Comparison of ENCODE assay signal across 12 cellular contexts in genomic region chr3:159881828-159882309, GRCh38. TPM values are rescaled to one million over a fixed set of nuclear protein-coding genes. Genes with fewer than 3 reads are reported as not detected.
A peak's percentile ranks its signal among the peaks of the same experiment; 100 is the strongest.
DNase-seq lines count a peak whose midpoint lies in the region; ATAC-seq, FAIRE-seq and TF ChIP-seq lines count a peak whose summit lies in the region.
"Had no signal": no experiment of that assay in that cellular context is flagged by ENCODE, and none has a peak within 500 bp of the region (broad histone marks: within the 10 kb centered on the region; RNA-seq: fewer than 3 reads in every experiment).

No MANE protein-coding gene starts in this region.

- intact Hi-C loops in Right ventricle myocardium inferior (cut with DNase I) (loop anchor here (5.0 kb wide), 1 partner anchor 55 kb away; no protein-coding TSS in a partner anchor), cardiac septum (cut with DNase I) (loop anchor here (2.0 to 10.0 kb wide), 4 partner anchors 53 to 617 kb away; partner anchors contain the start of gene IL12A)

- no peak overlapping the region for H2AFZ ChIP-seq in GM23248

- no peaks in the 10 kb centered on the region for H3K9me2 ChIP-seq in GM23248 (ENCODE audit: insufficient read depth)

- no peak for FAIRE-seq in GM12891 (lab: Jason Lieb, UNC)

- H3K79me2 ChIP-seq in GM23248 (ENCODE audit: insufficient read depth): peaks cover 95% of the 10 kb centered on the region

- H3K27ac ChIP-seq in mesodermal cell (ENCODE audit: low read depth, low read length, severe bottlenecking): peak overlapping the region; percentile 38
- H3K27ac ChIP-seq in GM23248: no peak overlapping the region
- H3K27ac ChIP-seq: colonic mucosa had no signal

- no peak overlapping the region for H3K9ac ChIP-seq in GM23248

- H3K4me1 ChIP-seq in mesodermal cell (ENCODE audit: control insufficient read depth, insufficient read depth, low read length, poor library complexity, severe bottlenecking) (peaks cover 29% of the 10 kb centered on the region), GM23248 (ENCODE audit: insufficient read depth) (peaks cover 23% of the 10 kb centered on the region)
- H3K4me1 ChIP-seq: colonic mucosa had no signal

- in situ Hi-C loops in GM23248 (cut with MboI): no loop called here

- H3F3A ChIP-seq in GM23248 (ENCODE audit: insufficient read depth): peaks cover 4% of the 10 kb centered on the region; the same call in 1 of the 2 replicates

- H3K36me3 ChIP-seq in mesodermal cell (ENCODE audit: control insufficient read depth, insufficient read depth, low read length): no peaks in the 10 kb centered on the region
- no peaks in the 10 kb centered on the region for H3K36me3 ChIP-seq in GM23248 (ENCODE audit: low read depth)
- H3K36me3 ChIP-seq: colonic mucosa had no signal

- no peaks in the 10 kb centered on the region for H3K27me3 ChIP-seq in GM23248 (replicated peaks; ENCODE audit: insufficient read depth)
- H3K27me3 ChIP-seq: colonic mucosa had no signal

- TF ChIP-seq POLR2A in GM12891 (IDR thresholded peaks at IDR 0.05; ENCODE audit: low read depth, low read length): no peak

- no peak overlapping the region for H3K4me2 ChIP-seq in GM23248 (ENCODE audit: unreplicated experiment)

- ATAC-seq in Right ventricle myocardium inferior: peak; percentile 70
- no peak for ATAC-seq in HG02678 (IDR thresholded peaks at IDR 0.05; ENCODE audit: unreplicated experiment)

- DNase-seq in Right ventricle myocardium inferior (ENCODE audit: missing footprints) (no peak), cardiac septum (ENCODE audit: low spot score) (no peak), dermis blood vessel endothelial cell (peak; percentile 79), GM12891 (ENCODE audit: insufficient read length, low spot score) (no peak), GM23248 (no peak), germinal center (ENCODE audit: low spot score) (no peak)
- DNase-seq: activated CD8-positive, alpha-beta memory T cell treated with anti-CD3 and anti-CD28 coated beads, Interleukin-2, amount 50 U/mL, for 4 hours; colonic mucosa; NCI-H187; SW 1271 had no signal

- H4K20me1 ChIP-seq in GM23248 (ENCODE audit: insufficient read depth): no peaks in the 10 kb centered on the region

- WGBS in mesodermal cell (ENCODE audit: insufficient coverage in 2 of 2), 2 experiments: 85 to 89% methylated on average over 5 of the region's 7 CpGs
- WGBS in GM23248 (ENCODE audit: low coverage in 1 of 2, low lambda C conversion rate in 2 of 2, missing lambda C conversion rate in 2 of 2), 2 experiments: 95 to 97% methylated on average over 7 of the region's 7 CpGs

- H3K4me3 ChIP-seq in mesodermal cell (ENCODE audit: extremely low read depth, insufficient read depth, low read length, poor library complexity, severe bottlenecking): no peak overlapping the region
- H3K4me3 ChIP-seq in GM23248: no peak overlapping the region
- H3K4me3 ChIP-seq: colonic mucosa had no signal

- H3K9me3 ChIP-seq in mesodermal cell (ENCODE audit: control insufficient read depth, low read length) (no peaks in the 10 kb centered on the region), GM23248 (ENCODE audit: low read depth) (no peaks in the 10 kb centered on the region)
- H3K9me3 ChIP-seq: colonic mucosa had no signal

TF ChIP-seq in GM12891, 5 proteins besides CTCF, POLR2A, EP300 and RAD21:
- TF ChIP-seq SPI1 (IDR thresholded peaks at IDR 0.05; ENCODE audit: low read depth, low read length): no peak

RNA-seq across cellular contexts. Expression of gene SCHIP1, which starts 42.2 kb away (rescaled TPM):
- total RNA-seq in Right ventricle myocardium inferior (55.5 TPM), cardiac septum (52.3 TPM), dermis blood vessel endothelial cell (13.4 and 27.7 TPM in 2 replicates)
- 20.6 TPM for polyA plus RNA-seq in mesodermal cell (2013, experiment 1 of 2)
- 14.4 TPM for polyA plus RNA-seq in mesodermal cell (2013, experiment 2 of 2)
- polyA plus RNA-seq in GM12891 (2012; ENCODE audit: low read depth, missing spikeins): 2.8 TPM
- 2.7 and 2.9 TPM in 2 replicates for total RNA-seq in GM23248 (2014; rRNA removed; shearing (Covaris generic))
- polyA plus RNA-seq in GM23248 (2016; fragmentation: Nextera tagmentation; extraction: Ambion mirVana): 0.98 and 2.0 TPM in 2 replicates
